ENCODE assay signal across 3 cellular contexts in the genomic region with DNA sequence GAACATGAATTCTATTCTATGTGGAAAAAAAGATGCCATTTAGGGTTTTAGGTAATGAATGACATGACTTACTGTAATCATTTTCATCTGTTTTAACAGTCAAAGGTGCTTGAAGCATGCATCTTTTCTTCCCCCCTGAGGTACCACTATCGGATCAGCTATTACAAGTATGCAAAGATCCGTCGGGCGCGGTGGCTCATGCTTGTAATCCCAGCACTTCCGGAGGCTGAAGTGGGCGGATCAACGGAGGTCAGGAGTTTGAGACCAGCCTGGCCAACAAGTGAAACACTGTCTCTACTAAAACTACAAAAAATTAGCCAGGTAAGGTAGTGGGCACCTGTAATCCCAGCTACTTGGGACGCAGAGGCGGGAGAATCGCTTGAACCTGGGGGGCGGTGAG.
"Had no signal": no experiment of that assay in that cellular context is flagged by ENCODE, and none has a peak within 500 bp of the region (broad histone marks: within the 10 kb centered on the region; RNA-seq: fewer than 3 reads in every experiment).

No MANE protein-coding gene starts in this region.

- H3K4me3 ChIP-seq: GM12878 had no signal

- ATAC-seq: GM12878 had no signal

- DNase-seq: GDM1, GF-D8 had no signal
